ENCODE assay signal across 8 cellular contexts in genomic region chr11:9231848-9232177, GRCh38. TPM values are rescaled to one million over a fixed set of nuclear protein-coding genes. Genes with fewer than 3 reads are reported as not detected.
A peak's percentile ranks its signal among the peaks of the same experiment; 100 is the strongest.
DNase-seq lines count a peak whose midpoint lies in the region; ATAC-seq and TF ChIP-seq lines count a peak whose summit lies in the region.

No MANE protein-coding gene starts in this region.

- WGBS in transverse colon (ENCODE audit: low coverage in 1 of 2), 2 donors, result 0 to 3% methylated on average over 1 of the region's 1 CpG

- intact Hi-C loops in transverse colon (cut with DNase I; ENCODE audit: low total_unique reads), result no loop called here

- H3K27ac ChIP-seq in layer of hippocampus (ENCODE audit: low read depth, low read length) (peak overlapping the region; percentile 95), transverse colon (peak overlapping the region; percentile 47 to 71 (median 56))

- peaks cover 33% of the 10 kb centered on the region for H3K4me1 ChIP-seq in adipocyte (ENCODE audit: control insufficient read depth, insufficient read depth, low read length)
- peaks cover 3 to 16% (median 6%) of the 10 kb centered on the region in 4 donors for H3K4me1 ChIP-seq in transverse colon

- H3K36me3 ChIP-seq in adipocyte (ENCODE audit: control insufficient read depth, insufficient read depth, low read length, severe bottlenecking) (no peaks in the 10 kb centered on the region), transverse colon (no peaks in the 10 kb centered on the region)

- H3K9me3 ChIP-seq in adipocyte (ENCODE audit: control insufficient read depth, low read length) (no peaks in the 10 kb centered on the region), transverse colon (no peaks in the 10 kb centered on the region)

- H3K4me3 ChIP-seq in adipocyte (ENCODE audit: low read length) (peak overlapping the region; percentile 21), transverse colon (peak overlapping the region in 2 of 4 donors; percentile 6 to 31)

- peak overlapping the region; percentile 43 for H3K9ac ChIP-seq in adipocyte (ENCODE audit: low read length)

- peak; percentile 60 for ATAC-seq in HG03159 (IDR thresholded peaks at IDR 0.05; ENCODE audit: unreplicated experiment)

- in situ Hi-C loops in transverse colon (cut with MboI; ENCODE audit: low pct_ligation_motif_present in 1 of 4, low pct_unique_long_range_greater_than_20kb in 1 of 4, low sequenced_read_pairs in 3 of 4), result no loop called here

- TF ChIP-seq EP300 in transverse colon (IDR thresholded peaks at IDR 0.05; ENCODE audit: low read depth), result no peak

- TF ChIP-seq POLR2A in transverse colon (IDR thresholded peaks at IDR 0.05), result no peak

- peak; percentile 6 for DNase-seq in Daoy (ENCODE audit: low read depth)
- DNase-seq in adipocyte (ENCODE audit: low read depth), result peak; percentile 69
- DNase-seq in transverse colon, result no peak
- no peak for DNase-seq in NCI-H526 (lab: John Stamatoyannopoulos, UW)
- DNase-seq in SK-N-DZ (ENCODE audit: low spot score), result no peak
- no peak for DNase-seq in kidney tubule cell (ENCODE audit: low spot score)

- no peaks in the 10 kb centered on the region for H3K27me3 ChIP-seq in adipocyte (replicated peaks; ENCODE audit: control insufficient read depth, insufficient read depth, low read length)
- H3K27me3 ChIP-seq in layer of hippocampus (ENCODE audit: control insufficient read depth, insufficient read depth, low read length), result no peaks in the 10 kb centered on the region
- no peaks in the 10 kb centered on the region for H3K27me3 ChIP-seq in transverse colon

- TF ChIP-seq CTCF in transverse colon (IDR thresholded peaks at IDR 0.05), result no peak

RNA-seq across cellular contexts. Expression of gene DENND5A, which starts 33.3 kb away (rescaled TPM):
- 62.5 and 67.5 TPM in 2 replicates for total RNA-seq in Daoy (2014; rRNA removed; shearing (Covaris generic))
- total RNA-seq in transverse colon, result 100 to 1,000 TPM in 1 of 4 donors, 10 to 100 TPM in 3; 18.9 to 117 (median 22.7) TPM
- polyA plus RNA-seq in SK-N-DZ (2014; cell fraction: cytosol; rRNA removed), result 59.6 and 65.2 TPM in 2 replicates
- 86.4 and 97.3 TPM in 2 replicates for polyA plus RNA-seq in SK-N-DZ (2014; cell fraction: nucleus; rRNA removed)

Comparison
In these comparisons a context has a peak if more than half of its experiments do, and no peak if none do; other contexts are left out.
1. DNase-seq: peak in Daoy (single experiment) and adipocyte (single experiment); none in transverse colon (single experiment), NCI-H526 (0 of 2), SK-N-DZ (single experiment) and kidney tubule cell (single experiment).